8 cellular contexts compared by ENCODE assay signal in the genomic region with DNA sequence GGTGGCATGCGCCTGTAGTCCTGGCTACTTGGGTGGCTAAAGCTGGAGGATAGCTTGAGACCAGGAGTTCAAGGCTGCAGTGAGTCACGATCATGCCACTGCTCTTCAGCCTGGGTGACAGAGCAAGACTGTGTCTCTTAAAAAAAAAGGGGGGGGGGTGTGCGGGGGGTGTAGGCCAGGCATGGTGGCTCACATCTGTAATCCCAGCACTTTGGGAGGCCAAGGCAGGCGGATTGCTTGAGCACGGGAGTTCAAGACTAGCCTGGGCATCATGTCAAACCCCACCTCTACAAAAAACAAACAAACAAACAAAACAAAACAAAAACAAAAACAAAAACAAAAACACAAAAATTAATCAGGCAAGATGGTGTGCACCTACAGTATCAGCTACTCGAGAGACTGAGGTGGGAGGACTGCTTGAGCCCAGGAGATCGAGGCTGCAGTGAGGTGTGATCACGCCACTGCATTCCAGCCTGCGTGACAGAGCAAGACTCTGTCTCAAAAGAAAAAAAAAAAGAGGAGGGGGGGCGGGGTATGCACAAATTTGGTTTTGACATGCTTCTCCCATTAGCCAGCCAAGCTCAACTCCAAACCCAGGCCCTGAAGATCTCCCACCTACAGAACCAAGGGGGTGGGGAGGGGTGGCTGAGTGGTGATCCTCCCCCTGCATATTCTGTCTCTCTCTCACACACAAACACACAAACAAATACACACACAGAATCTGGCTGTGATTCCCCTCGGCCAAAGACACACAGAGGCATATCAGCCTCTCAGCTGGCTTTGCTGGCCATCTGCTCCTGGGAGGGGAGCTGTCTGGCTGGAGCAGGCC. TPM values are rescaled to one million over a fixed set of nuclear protein-coding genes. Genes with fewer than 3 reads are reported as not detected.
A peak's percentile ranks its signal among the peaks of the same experiment; 100 is the strongest.
DNase-seq lines count a peak whose midpoint lies in the region; ATAC-seq and TF ChIP-seq lines count a peak whose summit lies in the region.

No MANE protein-coding gene starts in this region.

- H3K27ac Mint-ChIP-seq in brain = peak overlapping the region; percentile 38 to 87 (median 72)

- POLR2A ChIA-PET in AG04450 (lab: Yijun Ruan, JAX) (interaction anchor here (0.6 to 1.5 kb wide), 3 partner anchors 9 to 151 kb away, joined by 3 to 9 read pairs (median 5); no protein-coding TSS in a partner anchor), HEK293T (lab: Yijun Ruan, JAX) (no interaction called here)

- no peak for ATAC-seq in HG03196 (IDR thresholded peaks at IDR 0.05; ENCODE audit: unreplicated experiment)
- ATAC-seq in HG03457 (IDR thresholded peaks at IDR 0.05; ENCODE audit: unreplicated experiment) = no peak
- no peak for ATAC-seq in GM21360 (IDR thresholded peaks at IDR 0.05; ENCODE audit: unreplicated experiment)

- no peak for DNase-seq in AG04450 (ENCODE audit: low read depth, low spot score)
- peak; percentile 11 for DNase-seq in HEK293T (ENCODE audit: extremely low spot score)
- DNase-seq in AG20443 (ENCODE audit: low spot score) = no peak

- no peak overlapping the region for H3K4me3 Mint-ChIP-seq in brain

- H3K27ac ChIP-seq in AG04450 (ENCODE audit: low read depth, low read length) (peak overlapping the region; percentile 31), mesodermal cell (ENCODE audit: low read depth, low read length, severe bottlenecking) (peak overlapping the region; percentile 23)

- CTCF ChIA-PET in AG04450 (lab: Charles Lee) (interaction anchor here (0.6 to 1.7 kb wide), 2 partner anchors 64 to 82 kb away, joined by 5 to 8 read pairs; no protein-coding TSS in a partner anchor), HEK293T (lab: Yijun Ruan, JAX) (no interaction called here)

- no peaks in the 10 kb centered on the region for H3K36me3 ChIP-seq in mesodermal cell (ENCODE audit: control insufficient read depth, insufficient read depth, low read length)

- no peaks in the 10 kb centered on the region for H3K36me3 Mint-ChIP-seq in brain

- H3K4me1 Mint-ChIP-seq in brain = peaks cover 19% of the 10 kb centered on the region

- peaks cover 0 to 2% (median 0%) of the 10 kb centered on the region in 5 experiments for H3K9me3 Mint-ChIP-seq in brain

- H3K9me3 ChIP-seq in AG04450 (ENCODE audit: control insufficient read depth, insufficient read depth, low read length) (no peaks in the 10 kb centered on the region), mesodermal cell (ENCODE audit: control insufficient read depth, low read length) (no peaks in the 10 kb centered on the region)

- WGBS in mesodermal cell (ENCODE audit: insufficient coverage in 2 of 2), 2 experiments = 68 to 86% methylated on average over 3 to 7 of the region's 11 CpGs

- H3K4me3 ChIP-seq in AG04450 (ENCODE audit: low read depth, low read length) = no peak overlapping the region
- H3K4me3 ChIP-seq in mesodermal cell (ENCODE audit: extremely low read depth, insufficient read depth, low read length, poor library complexity, severe bottlenecking) = no peak overlapping the region

- TF ChIP-seq CTCF in AG04450 (IDR thresholded peaks at IDR 0.05; ENCODE audit: low read depth, low read length) (no peak), brain (conservative IDR thresholded peaks at IDR 0.05) (no peak)

- H3K27me3 Mint-ChIP-seq in brain = peaks cover 4% of the 10 kb centered on the region

- peaks cover 12% of the 10 kb centered on the region for H3K4me1 ChIP-seq in mesodermal cell (ENCODE audit: control insufficient read depth, insufficient read depth, low read length, poor library complexity, severe bottlenecking)

- no peaks in the 10 kb centered on the region for H3K27me3 ChIP-seq in AG04450 (ENCODE audit: control insufficient read depth, insufficient read depth, low read length)

TF ChIP-seq in HEK293T, 16 proteins besides CTCF, POLR2A, EP300 and RAD21:
- no peak for TF ChIP-seq BHLHE40 (IDR thresholded peaks at IDR 0.05; ENCODE audit: borderline replicate concordance)
- no peak for TF ChIP-seq ELF4 (IDR thresholded peaks at IDR 0.05)
- no peak for TF ChIP-seq ZNF384 (IDR thresholded peaks at IDR 0.05)
- TF ChIP-seq TARDBP (IDR thresholded peaks at IDR 0.05) = no peak
- no peak for TF ChIP-seq FOXA1 (IDR thresholded peaks at IDR 0.05)
- TF ChIP-seq FOXM1 (IDR thresholded peaks at IDR 0.05; ENCODE audit: borderline replicate concordance) = no peak
- no peak for TF ChIP-seq SP1 (IDR thresholded peaks at IDR 0.05)
- TF ChIP-seq, protein P1, sequence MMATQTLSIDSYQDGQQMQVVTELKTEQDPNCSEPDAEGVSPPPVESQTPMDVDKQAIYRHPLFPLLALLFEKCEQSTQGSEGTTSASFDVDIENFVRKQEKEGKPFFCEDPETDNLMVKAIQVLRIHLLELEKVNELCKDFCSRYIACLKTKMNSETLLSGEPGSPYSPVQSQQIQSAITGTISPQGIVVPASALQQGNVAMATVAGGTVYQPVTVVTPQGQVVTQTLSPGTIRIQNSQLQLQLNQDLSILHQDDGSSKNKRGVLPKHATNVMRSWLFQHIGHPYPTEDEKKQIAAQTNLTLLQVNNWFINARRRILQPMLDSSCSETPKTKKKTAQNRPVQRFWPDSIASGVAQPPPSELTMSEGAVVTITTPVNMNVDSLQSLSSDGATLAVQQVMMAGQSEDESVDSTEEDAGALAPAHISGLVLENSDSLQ (IDR thresholded peaks at IDR 0.05) = no peak
- TF ChIP-seq HDGF (IDR thresholded peaks at IDR 0.05; ENCODE audit: borderline replicate concordance) = no peak
- TF ChIP-seq ARNT (IDR thresholded peaks at IDR 0.05) = no peak
- no peak for TF ChIP-seq FOXK2 (IDR thresholded peaks at IDR 0.05)
- no peak for TF ChIP-seq L3MBTL2 (conservative IDR thresholded peaks at IDR 0.05)
- no peak for TF ChIP-seq NFRKB (IDR thresholded peaks at IDR 0.05)
- TF ChIP-seq LEF1 (IDR thresholded peaks at IDR 0.05; ENCODE audit: borderline replicate concordance) = no peak
- no peak for TF ChIP-seq SUZ12 (IDR thresholded peaks at IDR 0.05)
- TF ChIP-seq CTBP1 (IDR thresholded peaks at IDR 0.05; ENCODE audit: borderline replicate concordance) = no peak

RNA-seq across cellular contexts. Expression of gene PTAFR, which starts 3.1 kb away (rescaled TPM):
- polyA plus RNA-seq in AG04450 (2011; rRNA removed) (0.09 and 0.12 TPM in 2 replicates), brain (ENCODE audit: insufficient read depth, low read depth, low replicate concordance) (1.3 TPM)
- polyA minus RNA-seq in AG04450 (2011; rRNA and poly(A)+ RNA removed) = 0.37 TPM in 1 of 2 replicates, not detected in the other
- 0.18 TPM for polyA plus RNA-seq in mesodermal cell (2013, experiment 1 of 2)
- 0.15 TPM for polyA plus RNA-seq in mesodermal cell (2013, experiment 2 of 2)

RNA-seq across cellular contexts. Expression of gene DNAJC8, which starts 59.5 kb away (rescaled TPM):
- 91.4 and 123 TPM in 2 replicates for polyA plus RNA-seq in AG04450 (2011; rRNA removed)
- 26.1 and 31.8 TPM in 2 replicates for polyA minus RNA-seq in AG04450 (2011; rRNA and poly(A)+ RNA removed)
- 119 TPM for polyA plus RNA-seq in brain (ENCODE audit: insufficient read depth, low read depth, low replicate concordance)
- polyA plus RNA-seq in mesodermal cell (2013, experiment 1 of 2) = 139 TPM
- 142 TPM for polyA plus RNA-seq in mesodermal cell (2013, experiment 2 of 2)
